24 cellular contexts compared by ENCODE assay signal in genomic region chr11:44255406-44256071, GRCh38. TPM values are rescaled to one million over a fixed set of nuclear protein-coding genes. Genes with fewer than 3 reads are reported as not detected.
DNase-seq lines count a peak whose midpoint lies in the region; ATAC-seq lines count a peak whose summit lies in the region.
"Had no signal": no experiment of that assay in that cellular context is flagged by ENCODE, and none has a peak within 500 bp of the region (broad histone marks: within the 10 kb centered on the region; RNA-seq: fewer than 3 reads in every experiment).

No MANE protein-coding gene starts in this region.

- no peak overlapping the region for H3K27ac Mint-ChIP-seq in activated CD8-positive, alpha-beta memory T cell treated with anti-CD3 and anti-CD28 coated beads, Interleukin-2, amount 10 ng/mL, durations not matched to agents 7 days and 5 days
- H3K27ac Mint-ChIP-seq: CD4-positive, CD25-positive, alpha-beta regulatory T cell; HFFc6 had no signal

- no peak for ATAC-seq in activated CD8-positive, alpha-beta memory T cell treated with anti-CD3 and anti-CD28 coated beads, Interleukin-2, amount 10 ng/mL, durations not matched to agents 7 days and 5 days
- ATAC-seq in activated T-cell treated with anti-CD3 and anti-CD28 coated beads, Interleukin-2, amount 50 U/mL, for 4 hours: no peak
- no peak for ATAC-seq in GM21576 (IDR thresholded peaks at IDR 0.05; ENCODE audit: unreplicated experiment)
- ATAC-seq: SK-N-SH treated with all-trans-retinoic acid at 6 μM for 48 hours had no signal

- H3K36me3 ChIP-seq in trophoblast cell (ENCODE audit: control insufficient read depth in 1 of 2, insufficient read depth in 2 of 2, low read length in 2 of 2): no peaks in the 10 kb centered on the region
- H3K36me3 ChIP-seq: BE2C, HAP-1, SJCRH30 had no signal

- H3K27ac ChIP-seq in trophoblast cell (ENCODE audit: low read depth, low read length): no peak overlapping the region
- H3K27ac ChIP-seq: SJCRH30 had no signal

- peak; percentile 28 for DNase-seq in activated CD8-positive, alpha-beta memory T cell treated with anti-CD3 and anti-CD28 coated beads, Interleukin-2, amount 10 ng/mL, durations not matched to agents 7 days and 5 days
- DNase-seq in activated CD8-positive, alpha-beta memory T cell treated with anti-CD3 and anti-CD28 coated beads, Interleukin-2, amount 50 U/mL, for 48 hours: no peak
- DNase-seq in amniotic epithelial cell (ENCODE audit: low read depth): peak; percentile 58
- DNase-seq in kidney tubule cell (ENCODE audit: low spot score): peak; percentile 10
- DNase-seq in trophoblast cell: peak; percentile 58 to 78
- no peak for DNase-seq in activated T-cell treated with anti-CD3 and anti-CD28 coated beads, Interleukin-2, amount 50 U/mL, for 4 hours
- no peak for DNase-seq in D341Med (ENCODE audit: low spot score)
- DNase-seq: 8988T; ACHN; BE2C; CD4-positive, CD25-positive, alpha-beta regulatory T cell; DMS53; GOT3; HFFc6; NCI-H1092; NCI-H1417 treated with DMSO at 0.1 percent for 48 hours; NCI-H187; NCI-H2171 treated with DMSO at 0.1 percent for 48 hours; NCI-H345; NCI-H510A treated with DMSO at 0.1 percent for 48 hours; SJCRH30 had no signal

- H3K27me3 ChIP-seq in trophoblast cell (ENCODE audit: insufficient read depth, low read length): no peaks in the 10 kb centered on the region
- H3K27me3 ChIP-seq: BE2C, SJCRH30 had no signal

- H2BK5ac ChIP-seq in trophoblast cell (ENCODE audit: low read depth, low read length, poor library complexity): no peak overlapping the region

- WGBS in trophoblast cell (ENCODE audit: extremely low coverage, insufficient coverage, insufficient read length): no CpG with 5 or more reads among the region's 6 CpGs

- peaks cover 32% of the 10 kb centered on the region for H3K36me3 Mint-ChIP-seq in activated CD8-positive, alpha-beta memory T cell treated with anti-CD3 and anti-CD28 coated beads, Interleukin-2, amount 10 ng/mL, durations not matched to agents 7 days and 5 days
- peaks cover 20% of the 10 kb centered on the region for H3K36me3 Mint-ChIP-seq in activated T-cell treated with anti-CD3 and anti-CD28 coated beads, Interleukin-2, amount 50 U/mL, for 4 hours (ENCODE audit: insufficient read depth)

- H4K12ac ChIP-seq in trophoblast cell (ENCODE audit: low read depth, low read length): no peak overlapping the region

- H3K4me3 Mint-ChIP-seq in activated CD8-positive, alpha-beta memory T cell treated with anti-CD3 and anti-CD28 coated beads, Interleukin-2, amount 10 ng/mL, durations not matched to agents 7 days and 5 days: no peak overlapping the region
- H3K4me3 Mint-ChIP-seq in activated T-cell treated with anti-CD3 and anti-CD28 coated beads, Interleukin-2, amount 50 U/mL, for 4 hours: no peak overlapping the region
- H3K4me3 Mint-ChIP-seq: CD4-positive, CD25-positive, alpha-beta regulatory T cell; HFFc6 had no signal

- no peak overlapping the region for H4K91ac ChIP-seq in trophoblast cell (ENCODE audit: low read depth, low read length)

- no peak overlapping the region for H2BK120ac ChIP-seq in trophoblast cell (ENCODE audit: insufficient read depth, low read length, poor library complexity)

- H2BK12ac ChIP-seq in trophoblast cell (ENCODE audit: low read length): no peak overlapping the region

- H3K18ac ChIP-seq in trophoblast cell (ENCODE audit: low read length): no peak overlapping the region

- no peaks in the 10 kb centered on the region for H3K79me1 ChIP-seq in trophoblast cell (ENCODE audit: low read length)

- H3K23ac ChIP-seq in trophoblast cell (ENCODE audit: low read length): no peak overlapping the region

- CTCF ChIA-PET in activated CD8-positive, alpha-beta memory T cell treated with anti-CD3 and anti-CD28 coated beads, Interleukin-2, amount 10 ng/mL, durations not matched to agents 7 days and 5 days (lab: Charles Lee): no interaction called here

- H3K27me3 Mint-ChIP-seq in activated CD8-positive, alpha-beta memory T cell treated with anti-CD3 and anti-CD28 coated beads, Interleukin-2, amount 10 ng/mL, durations not matched to agents 7 days and 5 days: no peaks in the 10 kb centered on the region
- no peaks in the 10 kb centered on the region for H3K27me3 Mint-ChIP-seq in activated T-cell treated with anti-CD3 and anti-CD28 coated beads, Interleukin-2, amount 50 U/mL, for 4 hours (ENCODE audit: low read depth)
- H3K27me3 Mint-ChIP-seq: CD4-positive, CD25-positive, alpha-beta regulatory T cell had no signal

- peaks cover 15% of the 10 kb centered on the region for H3K9me3 Mint-ChIP-seq in activated CD8-positive, alpha-beta memory T cell treated with anti-CD3 and anti-CD28 coated beads, Interleukin-2, amount 10 ng/mL, durations not matched to agents 7 days and 5 days (ENCODE audit: low read depth)
- peaks cover 28% of the 10 kb centered on the region for H3K9me3 Mint-ChIP-seq in activated T-cell treated with anti-CD3 and anti-CD28 coated beads, Interleukin-2, amount 50 U/mL, for 4 hours

- no peak overlapping the region for H3K4ac ChIP-seq in trophoblast cell (ENCODE audit: low read depth, low read length)

- no peaks in the 10 kb centered on the region for H3K79me2 ChIP-seq in trophoblast cell (ENCODE audit: control insufficient read depth, insufficient read depth, low read length, poor library complexity)

- H3K4me1 Mint-ChIP-seq in activated CD8-positive, alpha-beta memory T cell treated with anti-CD3 and anti-CD28 coated beads, Interleukin-2, amount 10 ng/mL, durations not matched to agents 7 days and 5 days: peaks cover 33% of the 10 kb centered on the region
- peaks cover 23% of the 10 kb centered on the region for H3K4me1 Mint-ChIP-seq in activated T-cell treated with anti-CD3 and anti-CD28 coated beads, Interleukin-2, amount 50 U/mL, for 4 hours (ENCODE audit: low read depth)

- no peak overlapping the region for H3K14ac ChIP-seq in trophoblast cell (ENCODE audit: low read length)

- no peak overlapping the region for H4K8ac ChIP-seq in trophoblast cell (ENCODE audit: low read depth, low read length)

- no peak overlapping the region for H2AFZ ChIP-seq in trophoblast cell (ENCODE audit: insufficient read depth, low read length, poor library complexity)

- no peak overlapping the region for H3K4me2 ChIP-seq in trophoblast cell (ENCODE audit: low read length)

- H3K9me3 ChIP-seq in trophoblast cell (ENCODE audit: insufficient read depth, low read depth, low read length): no peaks in the 10 kb centered on the region
- H3K9me3 ChIP-seq: BE2C, HAP-1 had no signal

- no peak overlapping the region for H3K4me3 ChIP-seq in trophoblast cell (ENCODE audit: low read depth, low read length)
- H3K4me3 ChIP-seq: HAP-1, SJCRH30 had no signal

- no peaks in the 10 kb centered on the region for H3K4me1 ChIP-seq in trophoblast cell (ENCODE audit: control insufficient read depth in 1 of 2, insufficient read depth in 2 of 2, low read length in 2 of 2)
- H3K4me1 ChIP-seq: BE2C, HAP-1 had no signal

- H3K9ac ChIP-seq in trophoblast cell (ENCODE audit: low read length): no peak overlapping the region

- no peak overlapping the region for H2AK5ac ChIP-seq in trophoblast cell (ENCODE audit: low read length)

RNA-seq across cellular contexts. Expression of gene ALX4, which starts 54.4 kb away (rescaled TPM):
- not detected for total RNA-seq in activated CD8-positive, alpha-beta memory T cell treated with anti-CD3 and anti-CD28 coated beads, Interleukin-2, amount 10 ng/mL, durations not matched to agents 7 days and 5 days
- 0.49 and 0.53 TPM in 2 replicates for polyA plus RNA-seq in trophoblast cell (2013)
- total RNA-seq in activated T-cell treated with anti-CD3 and anti-CD28 coated beads, Interleukin-2, amount 50 U/mL, for 4 hours: not detected
- total RNA-seq: CD4-positive, CD25-positive, alpha-beta regulatory T cell had no signal
- polyA plus RNA-seq: CD4-positive, CD25-positive, alpha-beta regulatory T cell had no signal

Comparison
In these comparisons a context has a peak if more than half of its experiments do, and no peak if none do; other contexts are left out.
1. DNase-seq: peak in activated CD8-positive, alpha-beta memory T cell treated with anti-CD3 and anti-CD28 coated beads, Interleukin-2, amount 10 ng/mL, durations not matched to agents 7 days and 5 days (single experiment), amniotic epithelial cell (single experiment), kidney tubule cell (single experiment) and trophoblast cell (2 of 2); none in activated CD8-positive, alpha-beta memory T cell treated with anti-CD3 and anti-CD28 coated beads, Interleukin-2, amount 50 U/mL, for 48 hours (single experiment), activated T-cell treated with anti-CD3 and anti-CD28 coated beads, Interleukin-2, amount 50 U/mL, for 4 hours (single experiment) and D341Med (single experiment).